28 cellular contexts compared by ENCODE assay signal in genomic region chr5:42228279-42228678, GRCh38.
DNase-seq lines count a peak whose midpoint lies in the region; ATAC-seq and TF ChIP-seq lines count a peak whose summit lies in the region.
"Had no signal": no experiment of that assay in that cellular context is flagged by ENCODE, and none has a peak within 500 bp of the region (broad histone marks: within the 10 kb centered on the region; RNA-seq: fewer than 3 reads in every experiment).

No MANE protein-coding gene starts in this region.

- intact Hi-C loops in activated CD4-positive, alpha-beta memory T cell treated with anti-CD3 and anti-CD28 coated beads for 36 hours (cut with micrococcal nuclease), result no loop called here

- H3K27ac ChIP-seq in upper lobe of left lung, result no peak overlapping the region
- H3K27ac ChIP-seq: lower lobe of right lung, PC-9, transverse colon had no signal

- H3K4me3 Mint-ChIP-seq in activated CD4-positive, alpha-beta memory T cell treated with anti-CD3 and anti-CD28 coated beads for 36 hours, result no peak overlapping the region
- H3K4me3 Mint-ChIP-seq: activated CD8-positive, alpha-beta T cell treated with anti-CD3 and anti-CD28 coated beads, Interleukin-2, amount 10 ng/mL, durations not matched to agents 7 days and 5 days; activated naive CD8-positive, alpha-beta T cell; IgD-negative memory B cell; naive thymus-derived CD8-positive, alpha-beta T cell; stimulated activated memory B cell treated with anti-CD40 and anti-IgM and Interleukin-4, amounts not matched to agents 10 μg/mL and 1 μg/mL and 100 μg/mL, for 72 hours; T-helper 17 cell had no signal

- no peak for TF ChIP-seq CTCF in omental fat pad (IDR thresholded peaks at IDR 0.05)
- no peak for TF ChIP-seq CTCF in upper lobe of left lung (IDR thresholded peaks at IDR 0.05)

- no peaks in the 10 kb centered on the region for H3K36me3 ChIP-seq in upper lobe of left lung
- H3K36me3 ChIP-seq: lower lobe of right lung, transverse colon had no signal

- no peak for TF ChIP-seq POLR2A in upper lobe of left lung (IDR thresholded peaks at IDR 0.05)

- H3K4me3 ChIP-seq in upper lobe of left lung, result no peak overlapping the region
- H3K4me3 ChIP-seq: lower lobe of right lung, PC-9, transverse colon had no signal

- H3K27me3 ChIP-seq in upper lobe of left lung, result no peaks in the 10 kb centered on the region
- H3K27me3 ChIP-seq: transverse colon had no signal

- no peaks in the 10 kb centered on the region for H3K36me3 Mint-ChIP-seq in activated CD4-positive, alpha-beta memory T cell treated with anti-CD3 and anti-CD28 coated beads for 36 hours
- H3K36me3 Mint-ChIP-seq: activated naive CD8-positive, alpha-beta T cell; IgD-negative memory B cell; naive thymus-derived CD8-positive, alpha-beta T cell; stimulated activated memory B cell treated with anti-CD40 and anti-IgM and Interleukin-4, amounts not matched to agents 10 μg/mL and 1 μg/mL and 100 μg/mL, for 72 hours had no signal

- H3K4me1 ChIP-seq in upper lobe of left lung, result no peaks in the 10 kb centered on the region
- H3K4me1 ChIP-seq: lower lobe of right lung, transverse colon had no signal

- POLR2A ChIA-PET in activated CD4-positive, alpha-beta memory T cell treated with anti-CD3 and anti-CD28 coated beads for 36 hours (lab: Charles Lee), result no interaction called here

- peak; percentile 73 for ATAC-seq in left lobe of liver
- no peak for ATAC-seq in omental fat pad (ENCODE audit: low FRiP score)
- ATAC-seq in upper lobe of left lung (ENCODE audit: low FRiP score in 2 of 2), result no peak
- ATAC-seq: activated CD8-positive, alpha-beta T cell treated with anti-CD3 and anti-CD28 coated beads, Interleukin-2, amount 10 ng/mL, durations not matched to agents 7 days and 5 days; lower lobe of right lung; naive thymus-derived CD8-positive, alpha-beta T cell; stimulated activated memory B cell treated with anti-CD40 and anti-IgM and Interleukin-4, amounts not matched to agents 10 μg/mL and 1 μg/mL and 100 μg/mL, for 72 hours; T-helper 17 cell had no signal

- CTCF ChIA-PET in activated CD4-positive, alpha-beta memory T cell treated with anti-CD3 and anti-CD28 coated beads for 36 hours (lab: Charles Lee), result no interaction called here

- no peak for TF ChIP-seq EP300 in upper lobe of left lung (IDR thresholded peaks at IDR 0.05)

- H3K4me1 Mint-ChIP-seq in activated CD4-positive, alpha-beta memory T cell treated with anti-CD3 and anti-CD28 coated beads for 36 hours (ENCODE audit: low read depth), result no peaks in the 10 kb centered on the region
- H3K4me1 Mint-ChIP-seq: IgD-negative memory B cell; naive thymus-derived CD8-positive, alpha-beta T cell; stimulated activated memory B cell treated with anti-CD40 and anti-IgM and Interleukin-4, amounts not matched to agents 10 μg/mL and 1 μg/mL and 100 μg/mL, for 72 hours; T-helper 17 cell had no signal

- DNase-seq in NCI-H748 (lab: John Stamatoyannopoulos, UW; ENCODE audit: unreplicated experiment) (peak; percentile 33), NCI-H748 treated with DMSO at 0.1 percent for 48 hours (lab: John Stamatoyannopoulos, UW) (no peak), dermis microvascular lymphatic vessel endothelial cell (ENCODE audit: low read depth in 2 of 2) (peak; percentile 5 to 14), left lobe of liver (ENCODE audit: low spot score) (no peak), MV-4-11 (lab: John Stamatoyannopoulos, UW) (no peak), omental fat pad (ENCODE audit: low spot score) (no peak), upper lobe of left lung (no peak)
- DNase-seq in activated CD4-positive, alpha-beta memory T cell treated with anti-CD3 and anti-CD28 coated beads for 36 hours, result no peak
- DNase-seq: 8988T; activated CD4-positive, alpha-beta T cell treated with anti-CD3 and anti-CD28 coated beads for 1 hour; activated CD8-positive, alpha-beta T cell treated with anti-CD3 and anti-CD28 coated beads, Interleukin-2, amount 10 ng/mL, durations not matched to agents 7 days and 5 days; activated T-cell treated with anti-CD3 and anti-CD28 coated beads for 4 hours; C1 segment of cervical spinal cord; DND-41; GOT3; lower lobe of right lung; naive thymus-derived CD8-positive, alpha-beta T cell; NCI-H2029; NCI-H524; NK-92 treated with Interleukin-12 subunit alpha and Interleukin-12 subunit beta, amount 100 ng/mL, for 24 hours; occipital lobe; PC-9; Right ventricle myocardium superior; T-helper 17 cell; transverse colon had no signal

- H3K9me3 ChIP-seq in upper lobe of left lung, result no peaks in the 10 kb centered on the region
- H3K9me3 ChIP-seq: lower lobe of right lung, transverse colon had no signal

- WGBS in upper lobe of left lung, 2 donors, result 75 to 92% methylated on average over 1 of the region's 1 CpG

- no peak overlapping the region for H3K27ac Mint-ChIP-seq in activated CD4-positive, alpha-beta memory T cell treated with anti-CD3 and anti-CD28 coated beads for 36 hours
- H3K27ac Mint-ChIP-seq: activated CD8-positive, alpha-beta T cell treated with anti-CD3 and anti-CD28 coated beads, Interleukin-2, amount 10 ng/mL, durations not matched to agents 7 days and 5 days; activated naive CD8-positive, alpha-beta T cell; IgD-negative memory B cell; naive thymus-derived CD8-positive, alpha-beta T cell; stimulated activated memory B cell treated with anti-CD40 and anti-IgM and Interleukin-4, amounts not matched to agents 10 μg/mL and 1 μg/mL and 100 μg/mL, for 72 hours; T-helper 17 cell had no signal

- H3K9me3 Mint-ChIP-seq in activated CD4-positive, alpha-beta memory T cell treated with anti-CD3 and anti-CD28 coated beads for 36 hours, result no peaks in the 10 kb centered on the region
- H3K9me3 Mint-ChIP-seq: stimulated activated memory B cell treated with anti-CD40 and anti-IgM and Interleukin-4, amounts not matched to agents 10 μg/mL and 1 μg/mL and 100 μg/mL, for 72 hours had no signal

- peaks cover 7% of the 10 kb centered on the region for H3K27me3 Mint-ChIP-seq in activated CD4-positive, alpha-beta memory T cell treated with anti-CD3 and anti-CD28 coated beads for 36 hours
- H3K27me3 Mint-ChIP-seq: activated naive CD8-positive, alpha-beta T cell; IgD-negative memory B cell; stimulated activated memory B cell treated with anti-CD40 and anti-IgM and Interleukin-4, amounts not matched to agents 10 μg/mL and 1 μg/mL and 100 μg/mL, for 72 hours had no signal

Comparison
In these comparisons a context has a peak if more than half of its experiments do, and no peak if none do; other contexts are left out.
1. DNase-seq: peak in NCI-H748 (single experiment) and dermis microvascular lymphatic vessel endothelial cell (2 of 2); none in NCI-H748 treated with DMSO at 0.1 percent for 48 hours (single experiment), left lobe of liver (single experiment), MV-4-11 (single experiment), omental fat pad (single experiment), upper lobe of left lung (0 of 2) and activated CD4-positive, alpha-beta memory T cell treated with anti-CD3 and anti-CD28 coated beads for 36 hours (single experiment).